8 cellular contexts compared by ENCODE assay signal in the genomic region with DNA sequence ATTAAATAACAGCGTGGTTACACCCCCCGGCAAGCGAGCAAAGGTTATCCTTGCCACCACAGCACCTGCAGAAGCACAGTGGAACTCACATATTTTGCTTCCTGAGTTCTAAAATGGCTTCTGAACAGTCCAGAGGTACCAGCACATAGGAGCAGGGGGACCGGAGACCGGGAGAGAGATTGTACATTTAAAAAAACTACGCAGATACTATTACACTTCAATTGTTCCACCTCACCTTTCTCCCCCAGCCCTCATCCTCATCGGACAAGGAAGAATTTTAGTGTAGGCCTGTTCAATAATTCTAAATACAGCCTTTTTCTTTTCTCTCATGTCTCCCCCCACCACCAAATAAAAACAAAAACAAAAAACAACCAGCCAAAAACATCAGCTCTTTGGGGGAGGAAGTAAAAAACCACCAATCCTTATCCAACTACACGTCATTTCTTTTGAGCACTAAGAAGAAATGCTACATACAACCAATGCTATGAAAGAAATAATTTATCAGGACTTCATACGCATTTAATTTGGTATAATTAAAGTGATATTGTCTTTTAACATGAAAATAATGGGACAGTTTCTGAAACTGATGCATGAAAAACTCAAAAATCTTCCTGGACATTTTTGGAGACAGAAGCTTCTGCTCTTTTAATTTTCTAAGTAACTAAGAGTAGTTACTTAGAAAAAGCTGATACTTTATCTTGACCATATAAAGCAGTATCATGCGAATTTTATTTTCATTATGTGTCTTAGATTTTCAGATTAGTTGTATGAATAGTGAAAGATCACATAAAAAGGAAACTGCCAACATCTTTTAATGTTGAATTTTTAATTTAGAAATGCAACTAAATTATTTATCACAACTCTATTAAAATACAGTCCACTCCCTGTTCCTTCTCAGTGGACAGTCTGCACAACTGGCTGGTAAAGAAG. TPM values are rescaled to one million over a fixed set of nuclear protein-coding genes. Genes with fewer than 3 reads are reported as not detected.
DNase-seq lines count a peak whose midpoint lies in the region; ATAC-seq and TF ChIP-seq lines count a peak whose summit lies in the region.

No MANE protein-coding gene starts in this region.

- H3K9ac ChIP-seq in DND-41 (ENCODE audit: low read depth, low read length) (peak overlapping the region; percentile 100), Loucy (ENCODE audit: low read depth, low read length, poor library complexity, severe bottlenecking) (peak overlapping the region; percentile 96)

- no peak for TF ChIP-seq POLR2A in prostate gland (IDR thresholded peaks at IDR 0.05)

- peaks cover 10% of the 10 kb centered on the region for H3K36me3 ChIP-seq in DND-41 (ENCODE audit: insufficient read depth, low read length)
- H3K36me3 ChIP-seq in Loucy (ENCODE audit: insufficient read depth, low read length) = peaks cover 10% of the 10 kb centered on the region
- H3K36me3 ChIP-seq in prostate gland = no peaks in the 10 kb centered on the region

- H4K20me1 ChIP-seq in DND-41 (ENCODE audit: insufficient read depth, low read length) (peaks cover 7% of the 10 kb centered on the region; the same call in 1 of the 2 replicates), Loucy (ENCODE audit: insufficient read depth, low read length, poor library complexity, severe bottlenecking) (peaks cover 19% of the 10 kb centered on the region)

- H3K4me1 ChIP-seq in DND-41 (ENCODE audit: insufficient read depth, low read length) (peaks cover 68% of the 10 kb centered on the region), Loucy (ENCODE audit: insufficient read depth, low read length, poor library complexity, severe bottlenecking) (peaks cover 67% of the 10 kb centered on the region), prostate gland (replicated peaks) (no peaks in the 10 kb centered on the region)

- H3K4me3 ChIP-seq in DND-41 (ENCODE audit: low read depth in 1 of 2, low read length in 2 of 2) (peak overlapping the region; percentile 81 to 90), Loucy (ENCODE audit: low read length, poor library complexity, severe bottlenecking) (peak overlapping the region; percentile 85), prostate gland (peak overlapping the region; percentile 66 to 68)

- H2AFZ ChIP-seq in DND-41 (ENCODE audit: low read depth, low read length) = peak overlapping the region; percentile 51
- no peak overlapping the region for H2AFZ ChIP-seq in Loucy (ENCODE audit: low read length)

- H3K9me3 ChIP-seq in DND-41 (ENCODE audit: insufficient read depth, low read length, severe bottlenecking) (no peaks in the 10 kb centered on the region), Loucy (ENCODE audit: insufficient read depth, low read depth, low read length) (no peaks in the 10 kb centered on the region), prostate gland (no peaks in the 10 kb centered on the region)

- intact Hi-C loops in prostate gland (cut with DNase I) = no loop called here

- H3K79me2 ChIP-seq in DND-41 (ENCODE audit: insufficient read depth, low read length) (peaks cover 100% of the 10 kb centered on the region), Loucy (ENCODE audit: insufficient read depth, low read length) (peaks cover 99% of the 10 kb centered on the region)

- ATAC-seq in DND-41 (ENCODE audit: insufficient read depth, low read depth) = peak; percentile 78
- no peak for ATAC-seq in GM21825 (IDR thresholded peaks at IDR 0.05; ENCODE audit: unreplicated experiment)
- no peak for ATAC-seq in GM18519 (IDR thresholded peaks at IDR 0.05; ENCODE audit: low FRiP score, unreplicated experiment)

- H3K4me2 ChIP-seq in DND-41 (ENCODE audit: insufficient read depth, low read length) (peak overlapping the region; percentile 62), Loucy (ENCODE audit: low read depth, low read length, poor library complexity, severe bottlenecking) (peak overlapping the region; percentile 91)

- H3K9me2 ChIP-seq in Loucy (replicated peaks; ENCODE audit: low read depth, low read length) = no peaks in the 10 kb centered on the region

- peak; percentile 91 for DNase-seq in DND-41
- DNase-seq in T1000 (lab: John Stamatoyannopoulos, UW) = peak; percentile 9
- DNase-seq in fibroblast of peridontal ligament (ENCODE audit: extremely low read depth) = peak; percentile 54
- DNase-seq in prostate gland (ENCODE audit: low spot score) = no peak
- no peak for DNase-seq in AG08396 (ENCODE audit: low spot score)

- H3K27ac ChIP-seq in DND-41 (ENCODE audit: low read length) = peak overlapping the region; percentile 96
- peak overlapping the region; percentile 86 for H3K27ac ChIP-seq in prostate gland

- H3F3A ChIP-seq in Loucy (ENCODE audit: low read depth) = peaks cover 13% of the 10 kb centered on the region

- no peak for TF ChIP-seq CTCF in DND-41 (IDR thresholded peaks at IDR 0.05; ENCODE audit: borderline replicate concordance, extremely low read depth, low read length, poor library complexity, severe bottlenecking)
- no peak for TF ChIP-seq CTCF in Loucy (conservative IDR thresholded peaks at IDR 0.05; ENCODE audit: low read length)
- no peak for TF ChIP-seq CTCF in prostate gland (IDR thresholded peaks at IDR 0.05)

- WGBS in prostate gland = 52% methylated on average over 10 of the region's 10 CpGs

- no peaks in the 10 kb centered on the region for H3K27me3 ChIP-seq in DND-41 (ENCODE audit: insufficient read depth, low read length, poor library complexity)
- H3K27me3 ChIP-seq in Loucy (ENCODE audit: insufficient read depth, low read length, poor library complexity, severe bottlenecking) = no peaks in the 10 kb centered on the region
- no peaks in the 10 kb centered on the region for H3K27me3 ChIP-seq in prostate gland (replicated peaks; ENCODE audit: insufficient read depth)

RNA-seq across cellular contexts. Expression of a gene that starts 9.1 kb away (rescaled TPM):
- 1 to 10 TPM; 6.8 to 8.4 TPM for total RNA-seq in prostate gland

RNA-seq across cellular contexts. Expression of a gene that starts 19.1 kb away (rescaled TPM):
- total RNA-seq in prostate gland = 10 to 100 TPM; 40.4 to 41.5 TPM

Comparison
In these comparisons a context has a peak if more than half of its experiments do, and no peak if none do; other contexts are left out.
1. DNase-seq: peak in DND-41 (single experiment), T1000 (single experiment) and fibroblast of peridontal ligament (single experiment); none in prostate gland (single experiment) and AG08396 (single experiment).
2. Peak in every context shown above with its lines, with median percentiles within 50 percentile points of each other: H3K4me3 ChIP-seq.